Comparison of ENCODE assay signal across 23 cellular contexts in genomic region chr2:15693926-15694588, GRCh38.
"Had no signal": no experiment of that assay in that cellular context is flagged by ENCODE, and none has a peak within 500 bp of the region (broad histone marks: within the 10 kb centered on the region; RNA-seq: fewer than 3 reads in every experiment).

No MANE protein-coding gene starts in this region.

- H3K36me3 ChIP-seq: brain microvascular endothelial cell, prostate gland, sigmoid colon, spleen had no signal

- H3K9me3 Mint-ChIP-seq: activated naive CD4-positive, alpha-beta T cell treated with anti-CD3 and anti-CD28 coated beads for 36 hours; activated T-cell treated with anti-CD3 and anti-CD28 coated beads, Interleukin-2, amount 50 U/mL, for 4 hours; natural killer cell treated with Interleukin-12 subunit alpha and Interleukin-12 subunit beta and Interleukin-15 and Interleukin-18, amount 100 ng/mL, for 72 hours; stimulated activated memory B cell treated with anti-CD40 and anti-IgM and Interleukin-4, amounts not matched to agents 10 μg/mL and 1 μg/mL and 100 μg/mL, for 72 hours had no signal

- H3K27me3 Mint-ChIP-seq: type B pancreatic cell had no signal

- H3K27ac Mint-ChIP-seq: activated naive CD4-positive, alpha-beta T cell treated with anti-CD3 and anti-CD28 coated beads for 36 hours; mesothelial cell of epicardium; natural killer cell treated with Interleukin-12 subunit alpha and Interleukin-12 subunit beta and Interleukin-15 and Interleukin-18, amount 100 ng/mL, for 72 hours; stimulated activated memory B cell treated with anti-CD40 and anti-IgM and Interleukin-4, amounts not matched to agents 10 μg/mL and 1 μg/mL and 100 μg/mL, for 72 hours; type B pancreatic cell had no signal

- ATAC-seq: activated CD4-positive, CD25-positive, alpha-beta regulatory T cell treated with anti-CD3 and anti-CD28 coated beads, Interleukin-2, amount 50 U/mL, for 24 hours; activated T-cell treated with anti-CD3 and anti-CD28 coated beads, Interleukin-2, amount 50 U/mL, for 4 hours; left lobe of liver; natural killer cell treated with Interleukin-12 subunit alpha and Interleukin-12 subunit beta and Interleukin-15 and Interleukin-18, amount 100 ng/mL, for 72 hours; stimulated activated memory B cell treated with anti-CD40 and anti-IgM and Interleukin-4, amounts not matched to agents 10 μg/mL and 1 μg/mL and 100 μg/mL, for 72 hours had no signal

- H3K4me3 Mint-ChIP-seq: activated naive CD4-positive, alpha-beta T cell treated with anti-CD3 and anti-CD28 coated beads for 36 hours; activated T-cell treated with anti-CD3 and anti-CD28 coated beads, Interleukin-2, amount 50 U/mL, for 4 hours; mesothelial cell of epicardium; natural killer cell treated with Interleukin-12 subunit alpha and Interleukin-12 subunit beta and Interleukin-15 and Interleukin-18, amount 100 ng/mL, for 72 hours; stimulated activated memory B cell treated with anti-CD40 and anti-IgM and Interleukin-4, amounts not matched to agents 10 μg/mL and 1 μg/mL and 100 μg/mL, for 72 hours; type B pancreatic cell had no signal

- H3K4me1 ChIP-seq: prostate gland, sigmoid colon, testis had no signal

- FAIRE-seq: colon, frontal cortex, keratinocyte had no signal

- H3K4me1 Mint-ChIP-seq: stimulated activated memory B cell treated with anti-CD40 and anti-IgM and Interleukin-4, amounts not matched to agents 10 μg/mL and 1 μg/mL and 100 μg/mL, for 72 hours had no signal

- H3K27ac ChIP-seq: brain microvascular endothelial cell, prostate gland, sigmoid colon, spleen, testis had no signal

- H3K4me3 ChIP-seq: prostate gland, sigmoid colon, spleen, testis had no signal

- H3K27me3 ChIP-seq: brain microvascular endothelial cell, sigmoid colon, testis had no signal

- DNase-seq: activated CD4-positive, alpha-beta T cell treated with anti-CD3 and anti-CD28 coated beads, Interleukin-2, amount 50 U/mL, for 1 hour; activated CD8-positive, alpha-beta memory T cell treated with anti-CD3 and anti-CD28 coated beads, Interleukin-2, amount 50 U/mL, for 4 hours; activated naive CD4-positive, alpha-beta T cell treated with anti-CD3 and anti-CD28 coated beads for 36 hours; activated T-cell treated with anti-CD3 and anti-CD28 coated beads, Interleukin-2, amount 50 U/mL, for 4 hours; anterior cingulate cortex; brain microvascular endothelial cell; central memory CD4-positive, alpha-beta T cell; head of caudate nucleus; sigmoid colon; spleen; stimulated activated CD4-positive, alpha-beta T cell treated with anti-CD3 and anti-CD28 coated beads, Interleukin-4, amount 100 ng/mL, for 4 hours; T1000; testis had no signal

- H3K9me3 ChIP-seq: prostate gland, sigmoid colon, spleen, testis had no signal

- H3K36me3 Mint-ChIP-seq: mesothelial cell of epicardium; natural killer cell treated with Interleukin-12 subunit alpha and Interleukin-12 subunit beta and Interleukin-15 and Interleukin-18, amount 100 ng/mL, for 72 hours; stimulated activated memory B cell treated with anti-CD40 and anti-IgM and Interleukin-4, amounts not matched to agents 10 μg/mL and 1 μg/mL and 100 μg/mL, for 72 hours; type B pancreatic cell had no signal
